ENCODE assay signal across 16 cellular contexts in the genomic region with DNA sequence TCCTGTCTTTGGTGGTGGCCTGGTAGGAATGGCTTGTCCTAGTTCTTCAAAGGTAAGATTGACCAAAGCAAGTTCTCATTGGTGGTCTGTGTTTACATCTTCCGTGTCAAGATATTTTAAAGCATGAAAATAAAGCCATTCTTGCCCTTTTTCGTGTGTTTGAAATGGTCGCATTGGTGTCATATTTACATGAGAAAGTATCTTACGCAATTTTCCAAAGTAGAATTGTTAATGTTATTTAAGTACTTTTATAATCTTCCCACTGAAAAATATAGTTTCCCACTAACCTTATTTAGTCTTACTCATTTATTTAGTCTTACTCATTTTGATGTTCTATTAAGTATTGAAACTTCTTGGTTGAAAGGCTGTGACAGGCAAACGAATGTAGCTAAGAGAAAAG. TPM values are rescaled to one million over a fixed set of nuclear protein-coding genes. Genes with fewer than 3 reads are reported as not detected.
A peak's percentile ranks its signal among the peaks of the same experiment; 100 is the strongest.
DNase-seq lines count a peak whose midpoint lies in the region; ATAC-seq, FAIRE-seq and TF ChIP-seq lines count a peak whose summit lies in the region.
"Had no signal": no experiment of that assay in that cellular context is flagged by ENCODE, and none has a peak within 500 bp of the region (broad histone marks: within the 10 kb centered on the region; RNA-seq: fewer than 3 reads in every experiment).

No MANE protein-coding gene starts in this region.

- no peak overlapping the region for H4K8ac ChIP-seq in H1 (ENCODE audit: extremely low read depth, insufficient read depth, low read length)

- no peaks in the 10 kb centered on the region for H3K23me2 ChIP-seq in H1 (ENCODE audit: low read depth, low read length)

- H3K79me2 ChIP-seq in HepG2 (ENCODE audit: insufficient read depth, low read length): no peaks in the 10 kb centered on the region
- no peaks in the 10 kb centered on the region for H3K79me2 ChIP-seq in H1 (ENCODE audit: control insufficient read depth in 1 of 2, insufficient read depth in 2 of 2, low read length in 2 of 2)
- peaks cover 1% of the 10 kb centered on the region for H3K79me2 ChIP-seq in keratinocyte (ENCODE audit: control insufficient read depth, insufficient read depth, low read length)

- H3K4me1 ChIP-seq in HepG2 (ENCODE audit: insufficient read depth, low read length) (no peaks in the 10 kb centered on the region), right lobe of liver (no peaks in the 10 kb centered on the region), H1 (replicated peaks in 1 of 4; ENCODE audit: control insufficient read depth in 3 of 4, insufficient read depth in 4 of 4, low read length in 3 of 4) (no peaks in the 10 kb centered on the region), keratinocyte (ENCODE audit: control insufficient read depth, extremely low read depth, insufficient read depth, low read length) (peaks cover 6% of the 10 kb centered on the region)

- BruUV-seq in HepG2 (replicated peaks; lab: Mats Ljungman, UMichigan): no TSS peak

- H3K23ac ChIP-seq in H1 (ENCODE audit: insufficient read length): no peak overlapping the region

- no peak overlapping the region for H3K27ac ChIP-seq in HepG2 (ENCODE audit: extremely low read length, insufficient read depth, low read length)
- no peak overlapping the region for H3K27ac ChIP-seq in right lobe of liver
- no peak overlapping the region for H3K27ac ChIP-seq in H1 (ENCODE audit: low read depth, low read length)
- H3K27ac ChIP-seq in keratinocyte (ENCODE audit: control insufficient read depth, insufficient read depth, low read length): peak overlapping the region; percentile 10
- H3K27ac ChIP-seq: GM23248 had no signal

- FAIRE-seq in HepG2 (lab: Jason Lieb, UNC) (no peak), H1 (lab: Jason Lieb, UNC) (no peak), keratinocyte (lab: Jason Lieb, UNC) (no peak)
- FAIRE-seq: GM12892 had no signal

- intact Hi-C loops in HepG2 (cut with micrococcal nuclease; ENCODE audit: unreplicated experiment) (no loop called here), right lobe of liver (cut with DNase I) (no loop called here)

- no peak overlapping the region for H2BK15ac ChIP-seq in H1 (ENCODE audit: low read length)

- in situ Hi-C loops in HepG2 (cut with HindIII; ENCODE audit: extremely low pct_ligation_motif_present, low pct_unique_long_range_greater_than_20kb): no loop called here

- 94% methylated on average over 5 of the region's 5 CpGs for WGBS in HepG2 (ENCODE audit: low lambda C conversion rate)
- 94% methylated on average over 5 of the region's 5 CpGs for WGBS in right lobe of liver (ENCODE audit: insufficient coverage, low coverage, low lambda C conversion rate, missing lambda C conversion rate)
- 90% methylated on average over 5 of the region's 5 CpGs; no CpG with 5 or more reads in 1 of the 2 experiments for WGBS in H1 (ENCODE audit: extremely low coverage in 1 of 2, insufficient coverage in 1 of 2, insufficient read length in 1 of 2, insufficient replicate concordance in 2 of 2, low coverage in 1 of 2, low lambda C conversion rate in 2 of 2, missing lambda C conversion rate in 1 of 2), 2 experiments

- H3K18ac ChIP-seq in H1 (ENCODE audit: extremely low read depth, low read length): no peak overlapping the region

- H4K91ac ChIP-seq in H1 (replicated peaks; ENCODE audit: insufficient read length, low read length): no peak overlapping the region

- no peaks in the 10 kb centered on the region for H4K20me1 ChIP-seq in HepG2 (ENCODE audit: insufficient read depth, low read length)
- peaks cover 0 to 2% of the 10 kb centered on the region in 2 experiments for H4K20me1 ChIP-seq in H1 (replicated peaks in 1 of 2; ENCODE audit: control insufficient read depth in 1 of 2, insufficient read depth in 2 of 2, low read length in 2 of 2)
- no peaks in the 10 kb centered on the region for H4K20me1 ChIP-seq in keratinocyte (ENCODE audit: control insufficient read depth, extremely low read depth, insufficient read depth, low read length)

- TF ChIP-seq EP300 in HepG2 (IDR thresholded peaks at IDR 0.05; ENCODE audit: low read depth in 2 of 2, low read length in 2 of 2) (no peak), HepG2 (CRISPR knock-in tag; IDR thresholded peaks at IDR 0.05; ENCODE audit: borderline replicate concordance) (no peak), H1 (IDR thresholded peaks at IDR 0.05; ENCODE audit: borderline replicate concordance in 1 of 2, low read depth in 2 of 2, low read length in 2 of 2) (no peak)

- ATAC-seq in HepG2 (no peak), right lobe of liver (no peak), GM21390 (IDR thresholded peaks at IDR 0.05; ENCODE audit: unreplicated experiment) (no peak), HG03565 (IDR thresholded peaks at IDR 0.05; ENCODE audit: unreplicated experiment) (no peak)
- ATAC-seq: CD8-positive, alpha-beta T cell; HCT116 had no signal

- TF ChIP-seq CTCF in HepG2 (CRISPR knock-in tag; IDR thresholded peaks at IDR 0.05) (no peak), right lobe of liver (IDR thresholded peaks at IDR 0.05) (no peak), H1 (IDR thresholded peaks at IDR 0.05; ENCODE audit: control extremely low read depth in 1 of 3, insufficient read depth in 1 of 3, low read depth in 1 of 3, low read length in 3 of 3) (no peak), keratinocyte (optimal IDR thresholded peaks at IDR 0.05 in 1 of 3, IDR thresholded peaks at IDR 0.05 in 1 of 3, conservative IDR thresholded peaks at IDR 0.05 in 1 of 3; ENCODE audit: extremely low read depth in 1 of 3, insufficient read depth in 2 of 3, low read length in 3 of 3) (no peak)

- H3K27me3 ChIP-seq in HepG2 (ENCODE audit: control insufficient read depth in 1 of 2, insufficient read depth in 2 of 2, low read length in 2 of 2) (no peaks in the 10 kb centered on the region), right lobe of liver (no peaks in the 10 kb centered on the region), H1 (replicated peaks in 1 of 4; ENCODE audit: control insufficient read depth in 3 of 4, extremely low read depth in 1 of 4, insufficient read depth in 3 of 4, low read length in 3 of 4) (no peaks in the 10 kb centered on the region), keratinocyte (ENCODE audit: control insufficient read depth, extremely low read depth, insufficient read depth, low read length) (no peaks in the 10 kb centered on the region)

- H4K5ac ChIP-seq in H1 (ENCODE audit: insufficient read length, low read depth, low read length): no peak overlapping the region

- TF ChIP-seq RAD21 in HepG2 (CRISPR knock-in tag; IDR thresholded peaks at IDR 0.05) (no peak), H1 (IDR thresholded peaks at IDR 0.05 in 1 of 2, conservative IDR thresholded peaks at IDR 0.05 in 1 of 2; ENCODE audit: low read depth in 2 of 2, low read length in 2 of 2) (no peak)

- H3K36me3 ChIP-seq in HepG2 (replicated peaks in 1 of 2; ENCODE audit: control insufficient read depth in 1 of 2, insufficient read depth in 2 of 2, low read length in 2 of 2) (peaks cover 5 to 63% of the 10 kb centered on the region in 2 experiments), right lobe of liver (peaks cover 0 to 59% (median 41%) of the 10 kb centered on the region in 4 donors), H1 (ENCODE audit: control insufficient read depth in 2 of 4, insufficient read depth in 4 of 4, low read length in 3 of 4) (peaks cover 6 to 52% (median 31%) of the 10 kb centered on the region in 4 experiments), keratinocyte (ENCODE audit: control insufficient read depth in 2 of 2, extremely low read depth in 1 of 2, insufficient read depth in 2 of 2, low read length in 2 of 2) (peaks cover 6 to 13% of the 10 kb centered on the region in 2 experiments)

- H3K9me3 ChIP-seq in HepG2 (ENCODE audit: low read length) (no peaks in the 10 kb centered on the region), right lobe of liver (no peaks in the 10 kb centered on the region), H1 (ENCODE audit: insufficient read depth in 2 of 2, low read depth in 1 of 2, low read length in 1 of 2) (no peaks in the 10 kb centered on the region), keratinocyte (ENCODE audit: control insufficient read depth, low read depth, low read length) (no peaks in the 10 kb centered on the region)
- H3K9me3 ChIP-seq: Caco-2 had no signal

- no peak overlapping the region for H3K56ac ChIP-seq in H1 (replicated peaks; ENCODE audit: insufficient read length, low read depth, low read length)

- H3K9me1 ChIP-seq in keratinocyte (ENCODE audit: control insufficient read depth, extremely low read depth, insufficient read depth, low read length): no peaks in the 10 kb centered on the region

- no peak overlapping the region for H3K4ac ChIP-seq in H1 (replicated peaks; ENCODE audit: insufficient read length, low read depth, low read length)

- H2AFZ ChIP-seq in HepG2 (ENCODE audit: low read length) (no peak overlapping the region), H1 (ENCODE audit: low read length) (no peak overlapping the region), keratinocyte (ENCODE audit: control insufficient read depth, low read length) (no peak overlapping the region)
- H2AFZ ChIP-seq: GM23248 had no signal

- dilution Hi-C loops in keratinocyte (cut with MboI; ENCODE audit: extremely low pct_ligation_motif_present, low sequenced_read_pairs): no loop called here

- H2BK12ac ChIP-seq in H1 (ENCODE audit: low read depth, low read length): no peak overlapping the region

- H3K4me2 ChIP-seq in HepG2 (ENCODE audit: low read depth, low read length) (no peak overlapping the region), H1 (ENCODE audit: insufficient read depth in 1 of 2, low read depth in 2 of 2, low read length in 2 of 2) (no peak overlapping the region), keratinocyte (ENCODE audit: control insufficient read depth, extremely low read depth, insufficient read depth, low read depth, low read length) (no peak overlapping the region)

- POLR2A ChIA-PET in HepG2 (lab: Yijun Ruan, JAX) (no interaction called here), H1 (lab: Charles Lee; ENCODE audit: partially characterized antibody) (no interaction called here)

- H3K4me3 ChIP-seq in HepG2 (replicated peaks in 1 of 3; ENCODE audit: insufficient read depth in 1 of 3, low read depth in 2 of 3, low read length in 3 of 3) (no peak overlapping the region), right lobe of liver (no peak overlapping the region), H1 (ENCODE audit: extremely low read depth in 1 of 4, insufficient read depth in 2 of 4, low read depth in 3 of 4, low read length in 4 of 4) (no peak overlapping the region), keratinocyte (ENCODE audit: control insufficient read depth in 2 of 3, extremely low read depth in 1 of 3, insufficient read depth in 2 of 3, low read depth in 1 of 3, low read length in 3 of 3) (no peak overlapping the region)
- H3K4me3 ChIP-seq: GM23248 had no signal

- no peak overlapping the region for H3K14ac ChIP-seq in H1 (ENCODE audit: insufficient read length)

- no peak overlapping the region for H2AK5ac ChIP-seq in H1 (ENCODE audit: low read depth, low read length)

- CTCF ChIA-PET in HepG2 (lab: Yijun Ruan, JAX; ENCODE audit: low intra/inter-chr PET ratio, low total read pairs) (no interaction called here), H1 (lab: Charles Lee; ENCODE audit: partially characterized antibody) (interaction anchor here (0.8 kb wide), 1 partner anchor 174 kb away, joined by 4 read pairs; no protein-coding TSS in a partner anchor)

- H2BK20ac ChIP-seq in H1 (ENCODE audit: low read length): no peak overlapping the region

- DNase-seq in HepG2 (ENCODE audit: low spot score) (no peak), right lobe of liver (no peak), H1 (ENCODE audit: low read depth in 1 of 2, low spot score in 2 of 2) (no peak), keratinocyte (ENCODE audit: low read depth, low spot score) (no peak)
- DNase-seq: 8988T; C1 segment of cervical spinal cord; Caco-2; CD8-positive, alpha-beta T cell; DMS153; DND-41; GM23248; H9 had no signal

- no peak overlapping the region for H2BK5ac ChIP-seq in H1 (ENCODE audit: low read depth, low read length)

- H3K9ac ChIP-seq in HepG2 (ENCODE audit: insufficient read depth, low read depth, low read length): no peak overlapping the region
- no peak overlapping the region for H3K9ac ChIP-seq in H1 (replicated peaks in 1 of 4; ENCODE audit: extremely low read depth in 1 of 4, low read depth in 3 of 4, low read length in 3 of 4)
- no peak overlapping the region for H3K9ac ChIP-seq in keratinocyte (ENCODE audit: control insufficient read depth, extremely low read depth, insufficient read depth, low read length)
- H3K9ac ChIP-seq: GM23248 had no signal

- TF ChIP-seq POLR2A in HepG2 (IDR thresholded peaks at IDR 0.05; ENCODE audit: insufficient read depth in 1 of 2, low read depth in 2 of 2, low read length in 2 of 2) (no peak), right lobe of liver (IDR thresholded peaks at IDR 0.05) (no peak), H1 (IDR thresholded peaks at IDR 0.05; ENCODE audit: control extremely low read depth in 1 of 2, low read depth in 2 of 2, low read length in 2 of 2) (no peak)

- no peaks in the 10 kb centered on the region for H3K79me1 ChIP-seq in H1 (ENCODE audit: low read depth, low read length)

- H2BK120ac ChIP-seq in H1 (replicated peaks; ENCODE audit: low read depth, low read length): no peak overlapping the region

RNA-seq across cellular contexts. Expression of gene NMD3, which starts 31.0 kb away (rescaled TPM):
- total RNA-seq in HepG2 (2016; rRNA removed; fragmentation: Illumina TruSeq; extraction: Trizol) (55.2 and 95.4 TPM in 2 replicates), right lobe of liver (10 to 100 TPM; 33.3 to 46.7 (median 42.2) TPM)
- 8.5 and 10.5 TPM in 2 replicates for total RNA-seq in HepG2 (2016; cell fraction: cytosol; rRNA removed; fragmentation: Illumina TruSeq; extraction: Trizol; ENCODE audit: low read depth)
- 55.7 and 91.2 TPM in 2 replicates for total RNA-seq in HepG2 (2016; cell fraction: insoluble cytoplasmic fraction; rRNA removed; fragmentation: Illumina TruSeq; extraction: Trizol)
- 22.8 and 30.4 TPM in 2 replicates for total RNA-seq in HepG2 (2016; cell fraction: membrane; rRNA removed; fragmentation: Illumina TruSeq; extraction: Trizol)
- total RNA-seq in HepG2 (2016; cell fraction: nucleus; rRNA removed; fragmentation: Illumina TruSeq; extraction: Trizol): 46.6 and 50.5 TPM in 2 replicates
- polyA plus RNA-seq in HepG2 (2011; rRNA removed) (31.3 and 44.2 TPM in 2 replicates), H1 (2011; rRNA removed) (8.0 and 12.1 TPM in 2 replicates), keratinocyte (48.0 to 65.2 TPM (median 54.3 TPM) in 3 replicates)
- polyA plus RNA-seq in HepG2 (2011; cell fraction: cytosol; rRNA removed): 17.1 and 21.6 TPM in 2 replicates
- polyA plus RNA-seq in HepG2 (2011; cell fraction: nucleus; rRNA removed): 19.8 and 20.3 TPM in 2 replicates
- polyA plus RNA-seq in HepG2 (2012): 46.6 and 51.7 TPM in 2 replicates
- polyA plus RNA-seq in HepG2 (2016; cell fraction: cytosol; fragmentation: Illumina TruSeq; extraction: Trizol; ENCODE audit: low read depth): 3.5 and 4.3 TPM in 2 replicates
- 73.9 and 86.1 TPM in 2 replicates for polyA plus RNA-seq in HepG2 (2016; cell fraction: insoluble cytoplasmic fraction; fragmentation: Illumina TruSeq; extraction: Trizol; ENCODE audit: low read depth)
- 11.3 and 13.2 TPM in 2 replicates for polyA plus RNA-seq in HepG2 (2016; cell fraction: membrane; fragmentation: Illumina TruSeq; extraction: Trizol; ENCODE audit: low read depth)
- 39.5 and 44.5 TPM in 2 replicates for polyA plus RNA-seq in HepG2 (2016; cell fraction: nucleus; fragmentation: Illumina TruSeq; extraction: Trizol; ENCODE audit: insufficient read depth, low read depth)
- 55.7 and 74.3 TPM in 2 replicates for polyA minus RNA-seq in HepG2 (2011; rRNA and poly(A)+ RNA removed; ENCODE audit: low replicate concordance)
- 50.4 and 51.5 TPM in 2 replicates for polyA minus RNA-seq in HepG2 (2011; cell fraction: cytosol; rRNA and poly(A)+ RNA removed)
- 85.7 and 94.0 TPM in 2 replicates for polyA minus RNA-seq in HepG2 (2011; cell fraction: nucleus; rRNA and poly(A)+ RNA removed)
- total RNA-seq in H1 (2021; fragmentation: NEBNext Ultra II Directional; extraction: Animal tissue kit (Norgen Biotek cat#: 25700)): 64.2 and 67.7 TPM in 2 replicates
- polyA plus RNA-seq in H1 (2011; cell fraction: cytosol; rRNA removed): 24.4 TPM
- polyA plus RNA-seq in H1 (2011; cell fraction: nucleus; rRNA removed): 17.6 TPM
- 31.4 to 50.1 TPM (median 38.1 TPM) in 4 replicates for polyA plus RNA-seq in H1 (2012, experiment 1 of 2)
- polyA plus RNA-seq in H1 (2012, experiment 2 of 2): 2.4 TPM
- polyA plus RNA-seq in H1 (2013, experiment 1 of 2): 30.7 TPM
- 29.9 TPM for polyA plus RNA-seq in H1 (2013, experiment 2 of 2)
- 74.3 and 119 TPM in 2 replicates for polyA minus RNA-seq in H1 (2011; rRNA and poly(A)+ RNA removed)
- polyA minus RNA-seq in H1 (2011; cell fraction: cytosol; rRNA and poly(A)+ RNA removed): 34.7 TPM
- polyA minus RNA-seq in H1 (2011; cell fraction: nucleus; rRNA and poly(A)+ RNA removed): 61.5 TPM
- polyA plus RNA-seq in keratinocyte (2011; ENCODE audit: low read depth): 92.3 TPM
- 37.0 and 64.9 TPM in 2 replicates for polyA plus RNA-seq in keratinocyte (2011; cell fraction: cytosol; rRNA removed)
- polyA plus RNA-seq in keratinocyte (2011; cell fraction: nucleus; rRNA removed): 36.9 and 55.1 TPM in 2 replicates
- polyA plus RNA-seq in keratinocyte (2012; ENCODE audit: low replicate concordance): 52.9 and 56.1 TPM in 2 replicates
- 19.8 to 107 TPM (median 86.0 TPM) in 3 replicates for polyA minus RNA-seq in keratinocyte
- polyA minus RNA-seq in keratinocyte (2011; cell fraction: cytosol; rRNA and poly(A)+ RNA removed): 48.3 TPM
- 47.9 and 60.2 TPM in 2 replicates for polyA minus RNA-seq in keratinocyte (2011; cell fraction: nucleus; rRNA and poly(A)+ RNA removed)

Comparison
In these comparisons a context has a peak if more than half of its experiments do, and no peak if none do; other contexts are left out.
1. Of the 41 proteins assayed by ChIP-seq in both HepG2 and H1: peak only in HepG2: none; only in H1: none; in both: CEBPB; in neither: 40.